Comparison of ENCODE assay signal across 10 cellular contexts in the genomic region with DNA sequence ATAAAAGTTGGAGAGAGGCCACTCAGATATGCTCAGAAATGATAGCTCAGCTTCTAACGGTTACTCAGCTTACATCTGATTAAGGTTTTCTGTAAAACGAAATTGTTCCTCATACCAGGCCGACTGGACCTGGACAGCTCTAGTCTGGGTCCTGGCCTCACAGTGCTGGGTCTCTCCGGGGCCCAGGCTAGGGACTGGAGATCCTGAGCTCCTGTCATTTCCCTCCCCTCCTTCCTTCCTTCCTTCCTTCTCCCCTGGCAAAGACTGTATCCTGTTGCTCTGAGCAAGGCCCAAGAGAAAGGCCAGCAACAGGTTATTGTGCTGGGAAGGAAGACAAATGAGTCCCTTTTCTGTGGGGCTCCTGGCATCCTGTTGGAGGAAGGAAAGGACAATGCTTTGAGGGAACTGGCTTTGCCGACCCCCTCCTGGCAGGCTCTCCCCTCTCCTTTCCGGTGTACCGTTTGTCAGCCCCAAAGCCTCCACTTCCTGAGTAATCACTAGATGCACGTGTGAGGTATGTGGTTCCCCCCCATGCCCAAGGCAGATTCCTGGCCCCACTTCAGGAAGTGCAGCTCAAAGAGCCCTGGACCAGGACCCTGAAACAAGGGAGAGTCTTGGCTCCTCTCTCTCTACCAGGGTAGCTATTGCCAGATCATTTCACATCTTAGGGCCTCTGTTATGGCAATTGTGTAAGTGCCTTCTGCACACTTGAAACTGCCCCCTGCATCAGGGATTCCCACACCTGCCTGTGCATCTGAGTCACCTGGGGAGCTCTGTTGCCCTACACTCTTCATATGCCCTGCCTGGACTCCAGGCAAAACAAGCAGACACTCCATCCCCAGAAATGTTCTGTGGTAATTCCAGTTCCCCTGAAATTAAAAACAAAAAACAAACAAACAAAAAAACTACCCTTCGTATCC.
A peak's percentile ranks its signal among the peaks of the same experiment; 100 is the strongest.
DNase-seq lines count a peak whose midpoint lies in the region; ATAC-seq, FAIRE-seq and TF ChIP-seq lines count a peak whose summit lies in the region.
"Had no signal": no experiment of that assay in that cellular context is flagged by ENCODE, and none has a peak within 500 bp of the region (broad histone marks: within the 10 kb centered on the region; RNA-seq: fewer than 3 reads in every experiment).

No MANE protein-coding gene starts in this region.

- H3K9me3 ChIP-seq in HUES48 (ENCODE audit: control insufficient read depth, insufficient read depth, low read length), result no peaks in the 10 kb centered on the region
- peaks cover 3% of the 10 kb centered on the region; the same call in 1 of the 2 replicates for H3K9me3 ChIP-seq in HepG2 (ENCODE audit: low read length)

- no TSS peak for BruUV-seq in HepG2 (replicated peaks; lab: Mats Ljungman, UMichigan)

- H3K27me3 ChIP-seq in HUES48 (ENCODE audit: control insufficient read depth, insufficient read depth, low read length) (no peaks in the 10 kb centered on the region), HepG2 (ENCODE audit: control insufficient read depth in 1 of 2, insufficient read depth in 2 of 2, low read length in 2 of 2) (peaks cover 0 to 5% of the 10 kb centered on the region in 2 experiments; a peak in 1 of 5 replicates)
- H3K27me3 ChIP-seq: vagina had no signal

- CTCF ChIA-PET in HepG2 (lab: Yijun Ruan, JAX; ENCODE audit: low intra/inter-chr PET ratio, low total read pairs), result no interaction called here

- H3K4me2 ChIP-seq in HepG2 (ENCODE audit: low read depth, low read length), result no peak overlapping the region; the same call in 1 of the 2 replicates

- no peak overlapping the region for H3K9ac ChIP-seq in HUES48 (ENCODE audit: low read depth, low read length)
- no peak overlapping the region for H3K9ac ChIP-seq in HepG2 (ENCODE audit: insufficient read depth, low read depth, low read length)

- H4K20me1 ChIP-seq in HepG2 (ENCODE audit: insufficient read depth, low read length), result no peaks in the 10 kb centered on the region

- TF ChIP-seq POLR2A in HepG2 (IDR thresholded peaks at IDR 0.05; ENCODE audit: insufficient read depth in 1 of 2, low read depth in 2 of 2, low read length in 2 of 2), result no peak

- H3K4me1 ChIP-seq in HUES48 (ENCODE audit: control insufficient read depth, insufficient read depth, low read length) (peaks cover 33% of the 10 kb centered on the region), HepG2 (ENCODE audit: insufficient read depth, low read length) (peaks cover 19% of the 10 kb centered on the region)

- TF ChIP-seq EP300 in HepG2 (IDR thresholded peaks at IDR 0.05; ENCODE audit: low read depth in 2 of 2, low read length in 2 of 2) (no peak), HepG2 (CRISPR knock-in tag; IDR thresholded peaks at IDR 0.05; ENCODE audit: borderline replicate concordance) (no peak)

- no peak for TF ChIP-seq RAD21 in HepG2 (CRISPR knock-in tag; IDR thresholded peaks at IDR 0.05)

- ATAC-seq in HepG2 (no peak; the same call in 2 of the 3 replicates), GM21360 (IDR thresholded peaks at IDR 0.05; ENCODE audit: unreplicated experiment) (no peak)
- ATAC-seq: activated T-helper 17 cell treated with anti-CD3 and anti-CD28 coated beads, Interleukin-2, amount 50 U/mL, for 72 hours had no signal

- in situ Hi-C loops in HepG2 (cut with HindIII; ENCODE audit: extremely low pct_ligation_motif_present, low pct_unique_long_range_greater_than_20kb), result no loop called here

- DNase-seq in A172 (ENCODE audit: low spot score) (peak; percentile 58), astrocyte of the hippocampus (ENCODE audit: low read depth, low spot score) (peak; percentile 42), HepG2 (ENCODE audit: low spot score) (no peak), NCI-H2081 (lab: John Stamatoyannopoulos, UW) (no peak), head of caudate nucleus (no peak)
- DNase-seq in NK-92 treated with Interleukin-12 subunit alpha and Interleukin-12 subunit beta, amount 100 ng/mL, for 24 hours (lab: John Stamatoyannopoulos, UW), result no peak

- no peak overlapping the region for H2AFZ ChIP-seq in HepG2 (ENCODE audit: low read length)

- no peak overlapping the region for H3K4me3 ChIP-seq in HUES48 (ENCODE audit: low read depth, low read length)
- no peak overlapping the region for H3K4me3 ChIP-seq in HepG2 (replicated peaks in 1 of 3; ENCODE audit: insufficient read depth in 1 of 3, low read depth in 2 of 3, low read length in 3 of 3)
- H3K4me3 ChIP-seq: vagina had no signal

- intact Hi-C loops in HepG2 (cut with micrococcal nuclease; ENCODE audit: unreplicated experiment) (no loop called here), head of caudate nucleus (cut with DNase I) (no loop called here)

- no peak for TF ChIP-seq CTCF in HepG2 (CRISPR knock-in tag; IDR thresholded peaks at IDR 0.05)

- H3K27ac ChIP-seq in HUES48 (ENCODE audit: low read depth, low read length) (peak overlapping the region; percentile 75), HepG2 (ENCODE audit: extremely low read length, insufficient read depth, low read length) (no peak overlapping the region)
- H3K27ac ChIP-seq: vagina had no signal

- no peak for FAIRE-seq in HepG2 (lab: Jason Lieb, UNC)

- WGBS in HepG2 (ENCODE audit: low lambda C conversion rate), result 33% methylated on average over 8 of the region's 9 CpGs

- H3K79me2 ChIP-seq in HepG2 (ENCODE audit: insufficient read depth, low read length), result no peaks in the 10 kb centered on the region

- POLR2A ChIA-PET in HepG2 (lab: Yijun Ruan, JAX), result no interaction called here

- H3K36me3 ChIP-seq in HUES48 (ENCODE audit: control insufficient read depth, insufficient read depth, low read length) (no peaks in the 10 kb centered on the region), HepG2 (replicated peaks in 1 of 2; ENCODE audit: control insufficient read depth in 1 of 2, insufficient read depth in 2 of 2, low read length in 2 of 2) (no peaks in the 10 kb centered on the region)
- H3K36me3 ChIP-seq: vagina had no signal

TF ChIP-seq in HepG2, 621 proteins besides CTCF, POLR2A, EP300 and RAD21:
- TF ChIP-seq THAP11 (CRISPR knock-in tag; IDR thresholded peaks at IDR 0.05) (no peak), ZNF432 (CRISPR knock-in tag; IDR thresholded peaks at IDR 0.05; ENCODE audit: borderline replicate concordance) (no peak), ZFP1 (CRISPR knock-in tag; IDR thresholded peaks at IDR 0.05) (no peak), BCL6 (CRISPR knock-in tag; IDR thresholded peaks at IDR 0.05) (no peak), MIER2 (CRISPR knock-in tag; IDR thresholded peaks at IDR 0.05) (no peak), RNF2 (conservative IDR thresholded peaks at IDR 0.05; ENCODE audit: low read depth) (peak; percentile 42; the same call in 1 of the 2 replicates), FOXJ3 (CRISPR knock-in tag; IDR thresholded peaks at IDR 0.05; ENCODE audit: borderline replicate concordance) (no peak)
- TF ChIP-seq, protein P1, sequence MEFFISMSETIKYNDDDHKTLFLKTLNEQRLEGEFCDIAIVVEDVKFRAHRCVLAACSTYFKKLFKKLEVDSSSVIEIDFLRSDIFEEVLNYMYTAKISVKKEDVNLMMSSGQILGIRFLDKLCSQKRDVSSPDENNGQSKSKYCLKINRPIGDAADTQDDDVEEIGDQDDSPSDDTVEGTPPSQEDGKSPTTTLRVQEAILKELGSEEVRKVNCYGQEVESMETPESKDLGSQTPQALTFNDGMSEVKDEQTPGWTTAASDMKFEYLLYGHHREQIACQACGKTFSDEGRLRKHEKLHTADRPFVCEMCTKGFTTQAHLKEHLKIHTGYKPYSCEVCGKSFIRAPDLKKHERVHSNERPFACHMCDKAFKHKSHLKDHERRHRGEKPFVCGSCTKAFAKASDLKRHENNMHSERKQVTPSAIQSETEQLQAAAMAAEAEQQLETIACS (CRISPR knock-in tag; IDR thresholded peaks at IDR 0.05), result no peak
- TF ChIP-seq, protein P2, sequence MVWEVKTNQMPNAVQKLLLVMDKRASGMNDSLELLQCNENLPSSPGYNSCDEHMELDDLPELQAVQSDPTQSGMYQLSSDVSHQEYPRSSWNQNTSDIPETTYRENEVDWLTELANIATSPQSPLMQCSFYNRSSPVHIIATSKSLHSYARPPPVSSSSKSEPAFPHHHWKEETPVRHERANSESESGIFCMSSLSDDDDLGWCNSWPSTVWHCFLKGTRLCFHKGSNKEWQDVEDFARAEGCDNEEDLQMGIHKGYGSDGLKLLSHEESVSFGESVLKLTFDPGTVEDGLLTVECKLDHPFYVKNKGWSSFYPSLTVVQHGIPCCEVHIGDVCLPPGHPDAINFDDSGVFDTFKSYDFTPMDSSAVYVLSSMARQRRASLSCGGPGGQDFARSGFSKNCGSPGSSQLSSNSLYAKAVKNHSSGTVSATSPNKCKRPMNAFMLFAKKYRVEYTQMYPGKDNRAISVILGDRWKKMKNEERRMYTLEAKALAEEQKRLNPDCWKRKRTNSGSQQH (CRISPR knock-in tag; IDR thresholded peaks at IDR 0.05; ENCODE audit: low read depth), result no peak

Comparison
In these comparisons a context has a peak if more than half of its experiments do, and no peak if none do; other contexts are left out.
1. DNase-seq: peak in A172 (single experiment) and astrocyte of the hippocampus (single experiment); none in HepG2 (single experiment), NCI-H2081 (0 of 2), NK-92 treated with Interleukin-12 subunit alpha and Interleukin-12 subunit beta, amount 100 ng/mL, for 24 hours (single experiment) and head of caudate nucleus (0 of 42).